In the genomic region with DNA sequence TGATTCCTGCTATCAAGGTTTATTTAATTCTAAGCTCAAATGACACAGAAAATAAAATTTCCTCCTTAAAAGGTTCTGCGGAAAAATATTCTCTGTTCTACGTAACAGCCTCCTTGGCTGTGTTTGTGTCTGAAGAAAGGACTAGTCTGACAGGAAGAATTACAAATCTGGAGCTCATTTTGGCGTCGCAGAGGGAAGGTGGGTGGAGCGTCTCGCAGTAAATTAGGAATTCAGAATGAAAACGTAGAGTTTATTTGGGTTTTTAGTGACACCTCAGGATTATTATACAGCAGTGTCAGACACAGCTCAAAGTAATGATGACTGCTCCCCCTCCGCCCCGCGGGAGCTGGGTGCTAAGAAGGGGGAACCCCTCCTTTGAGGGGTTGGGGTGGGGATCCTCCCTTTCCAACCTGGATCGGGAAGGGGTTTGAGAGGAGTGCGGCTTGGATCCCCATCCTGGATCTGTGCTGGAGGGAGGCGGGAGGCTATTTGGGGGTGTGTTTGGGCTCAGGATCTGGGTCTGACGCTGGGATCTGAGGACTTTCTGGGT, we compare ENCODE assay signal across 8 cellular contexts. TPM values are rescaled to one million over a fixed set of nuclear protein-coding genes. Genes with fewer than 3 reads are reported as not detected.
DNase-seq lines count a peak whose midpoint lies in the region; TF ChIP-seq lines count a peak whose summit lies in the region.

No MANE protein-coding gene starts in this region.

- H3K27ac ChIP-seq in VCaP (peak overlapping the region; percentile 82), esophagus squamous epithelium (peak overlapping the region; percentile 91 to 99 (median 96))

- no peaks in the 10 kb centered on the region for H3K36me3 Mint-ChIP-seq in neural crest cell (ENCODE audit: low read depth)

- H3K4me3 ChIP-seq in esophagus squamous epithelium = peak overlapping the region; percentile 76 to 92 (median 82)

- TF ChIP-seq POLR2A in esophagus squamous epithelium (IDR thresholded peaks at IDR 0.05) (no peak), erythroblast (IDR thresholded peaks at IDR 0.05; ENCODE audit: low read length) (no peak)

- TF ChIP-seq CTCF in VCaP (conservative IDR thresholded peaks at IDR 0.05) (no peak), esophagus squamous epithelium (IDR thresholded peaks at IDR 0.05) (no peak), neural crest cell (conservative IDR thresholded peaks at IDR 0.05) (no peak)

- H3K9me3 Mint-ChIP-seq in neural crest cell = peaks cover 6% of the 10 kb centered on the region

- H3K27me3 Mint-ChIP-seq in neural crest cell (ENCODE audit: low read depth) = peaks cover 22% of the 10 kb centered on the region

- H3K4me1 ChIP-seq in esophagus squamous epithelium = peaks cover 27 to 62% (median 27%) of the 10 kb centered on the region in 3 donors

- intact Hi-C loops in esophagus squamous epithelium (cut with DNase I) = no loop called here

- H3K27me3 ChIP-seq in esophagus squamous epithelium = no peaks in the 10 kb centered on the region

- H3K9me3 ChIP-seq in esophagus squamous epithelium = no peaks in the 10 kb centered on the region

- no peaks in the 10 kb centered on the region for H3K36me3 ChIP-seq in esophagus squamous epithelium

- DNase-seq in GM03348 (ENCODE audit: low spot score) = peak; percentile 74
- no peak for DNase-seq in esophagus squamous epithelium (lab: John Stamatoyannopoulos, UW)
- DNase-seq in neural crest cell (ENCODE audit: low read depth, low spot score) = no peak
- no peak for DNase-seq in erythroblast (lab: John Stamatoyannopoulos, UW)
- DNase-seq in NCI-H82 (lab: John Stamatoyannopoulos, UW) = no peak
- DNase-seq in NCI-H2107 treated with DMSO at 0.1 percent for 48 hours (lab: John Stamatoyannopoulos, UW; ENCODE audit: unreplicated experiment) = no peak
- no peak for DNase-seq in activated CD4-positive, CD25-positive, alpha-beta regulatory T cell treated with anti-CD3 and anti-CD28 coated beads, Interleukin-2, amount 50 U/mL, for 72 hours

- peak overlapping the region; percentile 93 for H3K4me3 Mint-ChIP-seq in neural crest cell

- H3K27ac Mint-ChIP-seq in neural crest cell (ENCODE audit: unreplicated experiment) = peak overlapping the region; percentile 39

- 4 to 5% methylated on average over 11 to 14 of the region's 14 CpGs for WGBS in esophagus squamous epithelium, 2 donors

- H3K4me1 Mint-ChIP-seq in neural crest cell = peaks cover 44% of the 10 kb centered on the region

RNA-seq across cellular contexts. Expression of a gene that starts 0.9 kb away (rescaled TPM):
- total RNA-seq in esophagus squamous epithelium (10 to 100 TPM; 20.2 to 34.3 (median 25.6) TPM), neural crest cell (117 and 118 TPM in 2 replicates)
